8 cellular contexts compared by ENCODE assay signal in the genomic region with DNA sequence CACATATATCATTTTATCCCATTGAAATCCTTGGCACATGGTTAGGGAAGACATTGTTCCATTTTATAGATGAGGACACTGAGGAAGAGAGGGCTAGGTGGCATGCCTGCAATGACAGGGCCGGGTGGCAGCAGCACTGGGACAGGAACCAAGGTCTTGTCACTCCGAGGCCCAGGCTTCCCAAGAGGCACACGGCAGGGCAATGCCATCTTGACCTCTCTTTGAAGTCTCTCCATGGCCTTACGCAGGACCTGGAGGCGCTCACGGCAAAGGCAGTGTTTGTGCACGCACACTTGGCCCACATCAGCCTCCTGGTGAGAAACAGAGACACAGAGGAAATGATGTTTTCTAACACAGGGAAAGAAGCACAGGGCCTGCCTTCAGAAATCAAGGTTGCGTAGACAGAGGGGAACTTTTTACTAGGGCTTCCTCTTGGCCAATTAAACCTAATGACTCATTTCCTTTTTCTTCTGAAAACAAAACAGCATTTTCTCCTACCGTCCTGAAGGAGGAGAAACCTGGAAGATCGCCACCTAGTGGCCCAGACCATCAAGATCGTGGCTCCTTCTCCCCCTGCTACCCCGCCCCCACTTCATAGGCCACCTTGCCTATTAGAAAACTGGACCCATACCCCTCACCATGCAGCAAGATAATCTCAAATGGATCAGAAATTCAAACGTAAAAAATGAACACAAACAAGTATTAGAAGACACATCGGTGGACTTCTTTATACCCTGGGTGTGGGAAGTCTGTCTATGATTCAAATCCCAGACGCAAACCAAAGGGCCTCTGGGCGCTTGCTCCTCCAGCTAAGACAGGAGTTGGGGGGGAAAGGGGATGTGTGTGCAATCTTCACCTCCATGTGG.
DNase-seq lines count a peak whose midpoint lies in the region; ATAC-seq lines count a peak whose summit lies in the region.

No MANE protein-coding gene starts in this region.

- in situ Hi-C loops in KBM-7 (cut with MboI; ENCODE audit: low pct_unique_long_range_greater_than_20kb, low sequenced_read_pairs), result no loop called here

- DNase-seq in EH (ENCODE audit: low read depth) (peak; percentile 95), KBM-7 (peak; percentile 95), SHP77 (lab: John Stamatoyannopoulos, UW) (peak; percentile 30 to 61), foreskin melanocyte (peak; percentile 90), nucleus accumbens (lab: John Stamatoyannopoulos, UW) (peak in 50 of 56 donors; percentile 8 to 87 (median 48)), superior temporal gyrus (ENCODE audit: extremely low spot score) (peak; percentile 88)
- peak; percentile 93 for DNase-seq in activated effector memory CD4-positive, alpha-beta T cell treated with anti-CD3 and anti-CD28 coated beads, Interleukin-2, amount 50 U/mL, for 16 hours

- peak; percentile 86 for ATAC-seq in GM21723 (IDR thresholded peaks at IDR 0.05; ENCODE audit: unreplicated experiment)

Comparison
In these comparisons a context has a peak if more than half of its experiments do, and no peak if none do; other contexts are left out.
1. Peak in every context shown above with its lines: DNase-seq and ATAC-seq.